Comparison of ENCODE assay signal across 24 cellular contexts in genomic region chr22:19700790-19701419, GRCh38. TPM values are rescaled to one million over a fixed set of nuclear protein-coding genes. Genes with fewer than 3 reads are reported as not detected.
"Had no signal": no experiment of that assay in that cellular context is flagged by ENCODE, and none has a peak within 500 bp of the region (broad histone marks: within the 10 kb centered on the region; RNA-seq: fewer than 3 reads in every experiment).

No MANE protein-coding gene starts in this region.

- H2AFZ ChIP-seq: hepatocyte had no signal

- H3K9me3 Mint-ChIP-seq: type B pancreatic cell had no signal

- H3K79me2 ChIP-seq: hepatocyte had no signal

- H3K27me3 ChIP-seq: colonic mucosa, hepatocyte, neutrophil, right atrium auricular region, suprapubic skin, thyroid gland, vagina had no signal

- H3K9me3 ChIP-seq: colonic mucosa, neutrophil, right atrium auricular region, sigmoid colon, suprapubic skin, thyroid gland, vagina had no signal

- H3K27me3 Mint-ChIP-seq: type B pancreatic cell had no signal

- H3K36me3 Mint-ChIP-seq: naive thymus-derived CD4-positive, alpha-beta T cell; type B pancreatic cell had no signal

- H3K4me1 Mint-ChIP-seq: naive thymus-derived CD4-positive, alpha-beta T cell; nephron progenitor cell had no signal

- H3K4me3 Mint-ChIP-seq: naive thymus-derived CD4-positive, alpha-beta T cell; nephron progenitor cell; type B pancreatic cell had no signal

- DNase-seq: colonic mucosa; dermis blood vessel endothelial cell; effector CD4-positive, alpha-beta T cell; foreskin melanocyte; kidney; left cardiac atrium; left ventricle myocardium superior; mesenchymal stem cell; naive thymus-derived CD4-positive, alpha-beta T cell; nephron progenitor cell; stimulated activated CD4-positive, alpha-beta T cell treated with anti-CD3 and anti-CD28 coated beads, Interleukin-12 subunit alpha, Interleukin-12 subunit beta, amount 100 ng/mL, for 4 hours; stimulated activated CD4-positive, alpha-beta T cell treated with anti-CD3 and anti-CD28 coated beads, Interleukin-2, amount 100 ng/mL, for 48 hours; stimulated activated naive CD4-positive, alpha-beta T cell treated with Interleukin-2 at 50 U/mL for 16 hours; thyroid gland had no signal

- H3K4me2 ChIP-seq: hepatocyte had no signal

- H3K27ac ChIP-seq: colonic mucosa, hepatocyte, neutrophil, right atrium auricular region, sigmoid colon, skin epidermis, suprapubic skin, thyroid gland, vagina had no signal

- H3K36me3 ChIP-seq: colonic mucosa, neutrophil, right atrium auricular region, sigmoid colon, suprapubic skin, thyroid gland, vagina had no signal

- H3K4me3 ChIP-seq: colonic mucosa, hepatocyte, lung, right atrium auricular region, sigmoid colon, skin epidermis, suprapubic skin, thyroid gland, vagina had no signal

- H3K27ac Mint-ChIP-seq: naive thymus-derived CD4-positive, alpha-beta T cell; nephron progenitor cell; type B pancreatic cell had no signal

- FAIRE-seq: kidney had no signal

- ATAC-seq: left cardiac atrium; left ventricle myocardium superior; naive thymus-derived CD4-positive, alpha-beta T cell had no signal

- H3K4me1 ChIP-seq: colonic mucosa, right atrium auricular region, sigmoid colon, suprapubic skin, vagina had no signal

RNA-seq across cellular contexts. Expression of gene GP1BB, which starts 22.4 kb away (rescaled TPM):
- total RNA-seq: left cardiac atrium, left ventricle myocardium superior had no signal
- polyA plus RNA-seq: naive thymus-derived CD4-positive, alpha-beta T cell had no signal

RNA-seq across cellular contexts. Expression of gene TBX1, which starts 59.7 kb away (rescaled TPM):
- total RNA-seq: hepatocyte, mononuclear cell had no signal
- polyA plus RNA-seq: naive thymus-derived CD4-positive, alpha-beta T cell had no signal
